In the genomic region with DNA sequence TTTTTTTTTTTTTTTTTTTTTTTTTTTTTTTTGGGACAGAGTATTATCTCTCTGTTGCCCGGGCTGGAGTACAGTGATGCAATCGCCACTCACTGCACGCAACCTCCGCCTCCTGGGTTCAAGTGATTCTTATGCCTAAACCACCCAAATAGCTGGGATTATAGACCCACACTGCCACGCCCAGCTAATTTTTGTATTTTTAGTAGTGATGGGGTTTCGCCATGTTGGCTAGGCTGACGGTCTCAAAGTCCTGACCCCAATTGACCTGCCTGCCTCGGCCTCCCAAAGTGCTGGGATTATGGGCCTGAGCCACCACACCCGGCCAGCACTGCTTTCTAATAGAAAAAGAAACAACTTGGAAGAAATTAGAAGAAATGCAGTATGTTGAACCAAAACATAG, we compare ENCODE assay signal across 18 cellular contexts. TPM values are rescaled to one million over a fixed set of nuclear protein-coding genes. Genes with fewer than 3 reads are reported as not detected.
DNase-seq lines count a peak whose midpoint lies in the region; ATAC-seq and TF ChIP-seq lines count a peak whose summit lies in the region.
"Had no signal": no experiment of that assay in that cellular context is flagged by ENCODE, and none has a peak within 500 bp of the region (broad histone marks: within the 10 kb centered on the region; RNA-seq: fewer than 3 reads in every experiment).

No MANE protein-coding gene starts in this region.

- H3K27me3 Mint-ChIP-seq in T-helper 17 cell = no peaks in the 10 kb centered on the region
- H3K27me3 Mint-ChIP-seq: CD4-positive, CD25-positive, alpha-beta regulatory T cell had no signal

- ATAC-seq in T-helper 17 cell = no peak
- no peak for ATAC-seq in lung (ENCODE audit: insufficient read depth, low FRiP score)
- ATAC-seq in HG03139 (IDR thresholded peaks at IDR 0.05; ENCODE audit: unreplicated experiment) = no peak
- ATAC-seq: A549, Panc1 had no signal

- peaks cover 10% of the 10 kb centered on the region for H3K36me3 Mint-ChIP-seq in T-helper 17 cell (ENCODE audit: low read depth)

- no peaks in the 10 kb centered on the region for H3K27me3 ChIP-seq in lung (ENCODE audit: control insufficient read depth, insufficient read depth)

- peak overlapping the region; percentile 57 for H3K27ac Mint-ChIP-seq in T-helper 17 cell

- DNase-seq in AG10803 (ENCODE audit: low read depth) (peak; percentile 50), T-helper 17 cell (no peak), fibroblast of the conjunctiva (ENCODE audit: low read depth) (peak; percentile 33), lung (ENCODE audit: low spot score) (peak; percentile 36), cerebellar nuclear complex (lab: John Stamatoyannopoulos, UW) (no peak), NCI-H524 (lab: John Stamatoyannopoulos, UW) (no peak), germinal center (ENCODE audit: low spot score) (no peak)
- DNase-seq: Calu3; CD4-positive, CD25-positive, alpha-beta regulatory T cell; HCEC 1CT; NCI-H1436; NCI-H2107; NCI-H446; NCI-H748 treated with DMSO at 0.1 percent for 48 hours; SHP77 treated with DMSO at 0.1 percent for 48 hours had no signal

- H3K9me3 ChIP-seq in T-helper 17 cell (ENCODE audit: control insufficient read depth, low read length, poor library complexity, severe bottlenecking) = no peaks in the 10 kb centered on the region
- peaks cover 0 to 2% of the 10 kb centered on the region in 2 donors for H3K9me3 ChIP-seq in lung (ENCODE audit: control insufficient read depth in 2 of 2, insufficient read depth in 1 of 2, low read length in 1 of 2)
- H3K9me3 ChIP-seq: A549 had no signal

- TF ChIP-seq CTCF in AG10803 (conservative IDR thresholded peaks at IDR 0.05; ENCODE audit: low read length) = no peak
- TF ChIP-seq CTCF in lung (IDR thresholded peaks at IDR 0.05; ENCODE audit: control extremely low read depth, extremely low read depth) = no peak

- H3K4me3 Mint-ChIP-seq in T-helper 17 cell = peak overlapping the region; percentile 45
- H3K4me3 Mint-ChIP-seq: CD4-positive, CD25-positive, alpha-beta regulatory T cell had no signal

- H3K27ac ChIP-seq in lung (ENCODE audit: low read depth in 1 of 2, low read length in 1 of 2) = no peak overlapping the region
- H3K27ac ChIP-seq: A549 had no signal

- peaks cover 9% of the 10 kb centered on the region for H3K4me1 Mint-ChIP-seq in T-helper 17 cell

- H3K4me3 ChIP-seq in AG10803 (ENCODE audit: low read length) (no peak overlapping the region), lung (no peak overlapping the region)
- H3K4me3 ChIP-seq: A549 had no signal

- peaks cover 6 to 19% of the 10 kb centered on the region in 2 donors for H3K36me3 ChIP-seq in lung (ENCODE audit: control insufficient read depth in 2 of 2, insufficient read depth in 2 of 2, low read length in 2 of 2)

- 74 to 85% methylated on average over 9 of the region's 9 CpGs for WGBS in lung, 2 donors

- no peaks in the 10 kb centered on the region for H3K4me1 ChIP-seq in lung (ENCODE audit: control insufficient read depth in 2 of 2, insufficient read depth in 2 of 2, low read length in 2 of 2)
- H3K4me1 ChIP-seq: A549 had no signal

RNA-seq across cellular contexts. Expression of a gene that starts 39.2 kb away (rescaled TPM):
- 10 to 100 TPM; 24.0 to 24.3 TPM for total RNA-seq in T-helper 17 cell
- total RNA-seq in lung = 10 to 100 TPM; 37.3 to 42.5 TPM
- polyA plus RNA-seq in lung = 10 to 100 TPM; 43.8 to 47.5 TPM

Comparison
In these comparisons a context has a peak if more than half of its experiments do, and no peak if none do; other contexts are left out.
1. DNase-seq: peak in AG10803 (single experiment), fibroblast of the conjunctiva (single experiment) and lung (single experiment); none in T-helper 17 cell (0 of 3), cerebellar nuclear complex (0 of 2), NCI-H524 (0 of 2) and germinal center (single experiment).